Comparison of ENCODE assay signal across 8 cellular contexts in genomic region chr1:27527223-27527856, GRCh38. TPM values are rescaled to one million over a fixed set of nuclear protein-coding genes. Genes with fewer than 3 reads are reported as not detected.
DNase-seq lines count a peak whose midpoint lies in the region; ATAC-seq and TF ChIP-seq lines count a peak whose summit lies in the region.

No MANE protein-coding gene starts in this region.

- H3K4me1 ChIP-seq in Caco-2 = peaks cover 57% of the 10 kb centered on the region
- peaks cover 63% of the 10 kb centered on the region for H3K4me1 ChIP-seq in mononuclear cell (ENCODE audit: insufficient read depth, low read length)
- peaks cover 62% of the 10 kb centered on the region for H3K4me1 ChIP-seq in upper lobe of right lung

- H3K4me3 Mint-ChIP-seq in Caco-2 (ENCODE audit: unreplicated experiment) = peak overlapping the region; percentile 85

- BruUV-seq in Caco-2 (replicated peaks; lab: Mats Ljungman, UMichigan) = no TSS peak

- H3K27me3 ChIP-seq in Caco-2 (replicated peaks; ENCODE audit: control insufficient read depth, insufficient read depth, low read length) (no peaks in the 10 kb centered on the region), mononuclear cell (ENCODE audit: insufficient read depth, low read length) (no peaks in the 10 kb centered on the region), upper lobe of right lung (no peaks in the 10 kb centered on the region)

- POLR2A ChIA-PET in Caco-2 (lab: Charles Lee) = interaction anchor here (1.0 to 1.4 kb wide), 3 partner anchors 37 to 48 kb away, joined by 3 to 4 read pairs (median 3); partner anchors contain the start of gene WASF2

- H3K36me3 Mint-ChIP-seq in Caco-2 (ENCODE audit: insufficient read depth, unreplicated experiment) = peaks cover 26% of the 10 kb centered on the region

- H3K9me3 Mint-ChIP-seq in Caco-2 (ENCODE audit: unreplicated experiment) = no peaks in the 10 kb centered on the region

- H3K27me3 Mint-ChIP-seq in Caco-2 (ENCODE audit: insufficient read depth, unreplicated experiment) = no peaks in the 10 kb centered on the region

- H3K9me3 ChIP-seq in Caco-2 (no peaks in the 10 kb centered on the region), SK-N-MC (ENCODE audit: low read depth, low read length) (no peaks in the 10 kb centered on the region), mononuclear cell (ENCODE audit: low read depth, low read length) (no peaks in the 10 kb centered on the region), upper lobe of right lung (no peaks in the 10 kb centered on the region)

- H3K27ac Mint-ChIP-seq in Caco-2 (ENCODE audit: unreplicated experiment) = peak overlapping the region; percentile 80

- peak overlapping the region; percentile 95 for H3K27ac ChIP-seq in SK-N-MC
- peak overlapping the region; percentile 84 for H3K27ac ChIP-seq in upper lobe of right lung

- intact Hi-C loops in Caco-2 (cut with micrococcal nuclease; ENCODE audit: unreplicated experiment) (loop anchor here (5.0 kb wide), 1 partner anchor 35 kb away; the partner anchor contains the start of gene WASF2), upper lobe of right lung (cut with DNase I) (no loop called here)

- H3K36me3 ChIP-seq in Caco-2 (ENCODE audit: control insufficient read depth, insufficient read depth, low read length) (no peaks in the 10 kb centered on the region; the same call in 1 of the 2 replicates), SK-N-MC (ENCODE audit: insufficient read depth, low read length) (no peaks in the 10 kb centered on the region), upper lobe of right lung (no peaks in the 10 kb centered on the region)

- CTCF ChIA-PET in Caco-2 (lab: Charles Lee) = interaction anchor here (0.9 to 1.9 kb wide), 4 partner anchors 29 to 111 kb away, joined by 3 to 9 read pairs (median 6); no protein-coding TSS in a partner anchor

- ATAC-seq in upper lobe of right lung (no peak), HG02588 (IDR thresholded peaks at IDR 0.05; ENCODE audit: unreplicated experiment) (no peak), HG03442 (IDR thresholded peaks at IDR 0.05; ENCODE audit: unreplicated experiment) (no peak)

- H3K4me3 ChIP-seq in Caco-2 (ENCODE audit: low read depth, low read length) (peak overlapping the region; percentile 42), SK-N-MC (peak overlapping the region; percentile 77), mononuclear cell (ENCODE audit: low read length) (peak overlapping the region; percentile 16), upper lobe of right lung (peak overlapping the region; percentile 56)

- DNase-seq in Caco-2 (peak; percentile 84 to 93), NAMALWA (ENCODE audit: low spot score) (peak; percentile 96), SK-N-MC (ENCODE audit: low read depth, low spot score) (no peak), ecto neural progenitor cell (ENCODE audit: low spot score) (peak; percentile 78), upper lobe of right lung (no peak)

- no peak overlapping the region for H3K9ac ChIP-seq in SK-N-MC (ENCODE audit: insufficient read length)

- TF ChIP-seq CTCF in Caco-2 (IDR thresholded peaks at IDR 0.05; ENCODE audit: insufficient read depth in 1 of 2, low read depth in 1 of 2, low read length in 1 of 2, severe bottlenecking in 1 of 2, unreplicated experiment in 1 of 2) (no peak), upper lobe of right lung (IDR thresholded peaks at IDR 0.05) (no peak)

- peaks cover 55% of the 10 kb centered on the region for H3K4me1 Mint-ChIP-seq in Caco-2 (ENCODE audit: low read depth, unreplicated experiment)

RNA-seq across cellular contexts. Expression of gene WASF2, which starts 37.4 kb away (rescaled TPM):
- total RNA-seq in Caco-2 (2022) = 59.2 and 68.6 TPM in 2 replicates
- total RNA-seq in mononuclear cell = 29.4 TPM
- 156 TPM for total RNA-seq in upper lobe of right lung

Comparison
In these comparisons a context has a peak if more than half of its experiments do, and no peak if none do; other contexts are left out.
1. DNase-seq: peak in Caco-2 (2 of 2), NAMALWA (single experiment) and ecto neural progenitor cell (single experiment); none in SK-N-MC (single experiment) and upper lobe of right lung (single experiment).
2. H3K4me3 ChIP-seq: peak in every context shown above with its lines; median percentile 77 in SK-N-MC; 56 in upper lobe of right lung; 42 in Caco-2; 16 in mononuclear cell.